12 cellular contexts compared by ENCODE assay signal in the genomic region with DNA sequence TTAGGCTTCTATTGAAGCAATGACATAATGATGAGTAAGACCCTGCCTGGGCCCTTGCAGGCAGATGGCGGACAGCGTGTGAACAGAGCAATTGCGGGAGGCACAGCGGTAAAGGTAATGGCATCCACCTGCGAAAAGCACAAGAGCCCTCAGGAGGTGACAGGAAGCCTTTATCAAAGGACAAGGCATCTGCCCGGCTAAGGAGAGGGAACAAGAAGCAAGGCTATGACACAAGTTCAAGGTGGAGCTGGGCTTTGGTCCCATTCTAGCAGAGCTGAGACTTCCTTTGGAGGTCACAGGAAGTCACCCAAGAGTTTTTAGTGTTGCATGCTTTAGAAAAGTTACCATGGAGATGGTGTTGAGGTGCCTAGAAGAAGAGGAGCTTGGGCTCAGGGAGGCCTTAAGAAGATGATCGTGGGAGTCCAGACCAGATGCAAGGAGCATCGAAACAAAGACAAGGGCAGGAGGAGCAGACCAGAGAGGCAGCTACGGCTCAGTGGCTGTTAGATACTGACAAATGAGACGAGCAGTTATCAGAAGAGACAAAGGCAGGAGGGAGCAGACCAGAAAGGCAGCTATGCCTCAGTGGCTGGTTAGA. TPM values are rescaled to one million over a fixed set of nuclear protein-coding genes. Genes with fewer than 3 reads are reported as not detected.
DNase-seq lines count a peak whose midpoint lies in the region; ATAC-seq and TF ChIP-seq lines count a peak whose summit lies in the region.
"Had no signal": no experiment of that assay in that cellular context is flagged by ENCODE, and none has a peak within 500 bp of the region (broad histone marks: within the 10 kb centered on the region; RNA-seq: fewer than 3 reads in every experiment).

No MANE protein-coding gene starts in this region.

- peaks cover 44% of the 10 kb centered on the region for H3K79me2 ChIP-seq in OCI-LY1 (ENCODE audit: insufficient read depth, low read length)

- no peaks in the 10 kb centered on the region for H4K20me1 ChIP-seq in OCI-LY1 (ENCODE audit: insufficient read depth, low read length)

- intact Hi-C loops in uterus (cut with DNase I; ENCODE audit: low total_unique reads) = no loop called here

- peak overlapping the region; percentile 77 for H3K9ac ChIP-seq in OCI-LY1 (ENCODE audit: low read length)

- no peak for TF ChIP-seq CTCF in GM06990 (IDR thresholded peaks at IDR 0.05; ENCODE audit: insufficient read depth, low read length, poor library complexity, severe bottlenecking)
- TF ChIP-seq CTCF in OCI-LY1 (IDR thresholded peaks at IDR 0.05; ENCODE audit: low read length) = no peak
- TF ChIP-seq CTCF in uterus (IDR thresholded peaks at IDR 0.05) = no peak

- H3F3A ChIP-seq in OCI-LY1 (ENCODE audit: insufficient read depth, low read length) = peaks cover 11% of the 10 kb centered on the region; the same call in 1 of the 2 replicates

- H3K4me1 ChIP-seq in OCI-LY1 (ENCODE audit: insufficient read depth, low read length, severe bottlenecking) (peaks cover 90% of the 10 kb centered on the region), uterus (peaks cover 0 to 3% of the 10 kb centered on the region in 2 donors)

- H3K4me3 ChIP-seq in GM06990 (replicated peaks; ENCODE audit: low read depth, low read length) (no peak overlapping the region), OCI-LY1 (ENCODE audit: low read depth, low read length, poor library complexity, severe bottlenecking) (peak overlapping the region; percentile 44), uterus (no peak overlapping the region)
- H3K4me3 ChIP-seq: left lung had no signal

- peaks cover 2% of the 10 kb centered on the region for H3K27me3 ChIP-seq in GM06990 (replicated peaks; ENCODE audit: control insufficient read depth, insufficient read depth, low read length)
- H3K27me3 ChIP-seq in OCI-LY1 (ENCODE audit: insufficient read depth, low read length) = no peaks in the 10 kb centered on the region
- H3K27me3 ChIP-seq in uterus = no peaks in the 10 kb centered on the region
- H3K27me3 ChIP-seq: left lung had no signal

- TF ChIP-seq POLR2A in uterus (IDR thresholded peaks at IDR 0.05) = no peak

- H3K36me3 ChIP-seq in GM06990 (ENCODE audit: control insufficient read depth, insufficient read depth, low read length) = no peaks in the 10 kb centered on the region
- H3K36me3 ChIP-seq in OCI-LY1 (ENCODE audit: insufficient read depth, low read length) = peaks cover 22% of the 10 kb centered on the region
- no peaks in the 10 kb centered on the region for H3K36me3 ChIP-seq in uterus
- H3K36me3 ChIP-seq: left lung had no signal

- no peak overlapping the region for H2AFZ ChIP-seq in OCI-LY1 (ENCODE audit: low read length)

- peak overlapping the region; percentile 98 for H3K27ac ChIP-seq in OCI-LY1 (ENCODE audit: low read depth, low read length, poor library complexity, severe bottlenecking)
- no peak overlapping the region for H3K27ac ChIP-seq in uterus
- H3K27ac ChIP-seq: left lung had no signal

- H3K9me3 ChIP-seq in OCI-LY1 (ENCODE audit: low read length) = peaks cover 11% of the 10 kb centered on the region; the same call in 1 of the 2 replicates
- H3K9me3 ChIP-seq in uterus = no peaks in the 10 kb centered on the region
- H3K9me3 ChIP-seq: left lung had no signal

- no peaks in the 10 kb centered on the region for H3K9me2 ChIP-seq in OCI-LY1 (ENCODE audit: low read depth, low read length)

- DNase-seq in GM06990 (ENCODE audit: extremely low read depth, insufficient read length) (peak; percentile 46), left lobe of liver (ENCODE audit: low spot score) (no peak), putamen (ENCODE audit: low spot score) (no peak), uterus (no peak)
- DNase-seq: aorta, GOT3, left lung, SIG-M5 had no signal

- H3K4me2 ChIP-seq in OCI-LY1 (ENCODE audit: low read length) = peak overlapping the region; percentile 79

- peak; percentile 52 for ATAC-seq in GM21737 (IDR thresholded peaks at IDR 0.05; ENCODE audit: unreplicated experiment)
- peak; percentile 14 for ATAC-seq in left lobe of liver
- no peak for ATAC-seq in HG03457 (IDR thresholded peaks at IDR 0.05; ENCODE audit: unreplicated experiment)
- ATAC-seq in GM21447 (IDR thresholded peaks at IDR 0.05; ENCODE audit: unreplicated experiment) = no peak

RNA-seq across cellular contexts. Expression of gene OSBPL10, which starts 34.5 kb away (rescaled TPM):
- total RNA-seq in left lobe of liver (3.2 TPM), uterus (10 to 100 TPM; 30.0 to 49.7 (median 43.7) TPM)

RNA-seq across cellular contexts. Expression of gene ZNF860, which starts 35.0 kb away (rescaled TPM):
- not detected for total RNA-seq in left lobe of liver
- total RNA-seq in uterus = 1 to 10 TPM in 3 of 4 donors, under 1 TPM in 1; 0.26 to 2.8 (median 1.5) TPM

Comparison
In these comparisons a context has a peak if more than half of its experiments do, and no peak if none do; other contexts are left out.
1. ATAC-seq: peak in GM21737 (single experiment) and left lobe of liver (single experiment); none in HG03457 (single experiment) and GM21447 (single experiment).